Comparison of ENCODE assay signal across 29 cellular contexts in genomic region chr9:135677641-135678168, GRCh38. TPM values are rescaled to one million over a fixed set of nuclear protein-coding genes. Genes with fewer than 3 reads are reported as not detected.
"Had no signal": no experiment of that assay in that cellular context is flagged by ENCODE, and none has a peak within 500 bp of the region (broad histone marks: within the 10 kb centered on the region; RNA-seq: fewer than 3 reads in every experiment).

No MANE protein-coding gene starts in this region.

- ATAC-seq: foreskin keratinocyte, gastroesophageal sphincter, left ventricle myocardium superior, lower lobe of right lung, natural killer cell had no signal

- H2AFZ ChIP-seq: parathyroid adenoma had no signal

- DNase-seq: dermis blood vessel endothelial cell; effector memory CD4-positive, alpha-beta T cell; foreskin keratinocyte; left ventricle myocardium superior; lower lobe of right lung; natural killer cell; sigmoid colon; stimulated activated CD4-positive, alpha-beta T cell treated with anti-CD3 and anti-CD28 coated beads, Interleukin-2, amount 100 ng/mL, for 24 hours; stimulated activated CD4-positive, alpha-beta T cell treated with anti-CD3 and anti-CD28 coated beads, Interleukin-4, amount 100 ng/mL, for 24 hours; stimulated activated naive CD4-positive, alpha-beta T cell treated with Interleukin-2 at 50 U/mL for 16 hours; substantia nigra; testis; tibial artery had no signal

- H3K27me3 ChIP-seq: foreskin keratinocyte, neutrophil, testis, upper lobe of left lung had no signal

- H3K36me3 ChIP-seq: esophagus muscularis mucosa, gastroesophageal sphincter, lower lobe of right lung, neutrophil, sigmoid colon, tibial artery, upper lobe of left lung had no signal

- H3K79me2 ChIP-seq: parathyroid adenoma had no signal

- H3K27ac ChIP-seq: coronary artery, esophagus muscularis mucosa, foreskin keratinocyte, gastroesophageal sphincter, lower lobe of right lung, neutrophil, parathyroid adenoma, sigmoid colon, testis, tibial artery, upper lobe of left lung had no signal

- H3K9me3 ChIP-seq: esophagus muscularis mucosa, gastroesophageal sphincter, lower lobe of right lung, neutrophil, sigmoid colon, testis, tibial artery, upper lobe of left lung had no signal

- H3K4me1 ChIP-seq: esophagus muscularis mucosa, foreskin keratinocyte, gastroesophageal sphincter, lower lobe of right lung, parathyroid adenoma, sigmoid colon, testis, tibial artery, upper lobe of left lung had no signal

- H3K9ac ChIP-seq: parathyroid adenoma had no signal

- FAIRE-seq: endothelial cell of umbilical vein, keratinocyte, urothelium cell line had no signal

- H3K4me3 ChIP-seq: coronary artery, esophagus muscularis mucosa, gastroesophageal sphincter, lower lobe of right lung, sigmoid colon, testis, tibial artery, upper lobe of left lung had no signal

RNA-seq across cellular contexts. Expression of gene LCN9, which starts 14.6 kb away (rescaled TPM):
- total RNA-seq: dermis blood vessel endothelial cell, endothelial cell of umbilical vein, epithelial cell of proximal tubule, esophagus muscularis mucosa, fibroblast of lung, foreskin keratinocyte, gastroesophageal sphincter, left ventricle myocardium superior, lower lobe of right lung, mononuclear cell, natural killer cell, sigmoid colon, skeletal muscle tissue, upper lobe of left lung had no signal
- polyA plus RNA-seq: endothelial cell of umbilical vein, fibroblast of lung, foreskin keratinocyte, keratinocyte, sigmoid colon had no signal

RNA-seq across cellular contexts. Expression of gene SOHLH1, which starts 21.6 kb away (rescaled TPM):
- total RNA-seq: dermis blood vessel endothelial cell, endothelial cell of umbilical vein, epithelial cell of proximal tubule, esophagus muscularis mucosa, fibroblast of lung, foreskin keratinocyte, gastroesophageal sphincter, left ventricle myocardium superior, lower lobe of right lung, mononuclear cell, natural killer cell, omental fat pad, progenitor cell of endocrine pancreas, sigmoid colon, upper lobe of left lung had no signal
- polyA plus RNA-seq: endothelial cell of umbilical vein, fibroblast of lung, foreskin keratinocyte, keratinocyte, neural cell, sigmoid colon had no signal

RNA-seq across cellular contexts. Expression of gene KCNT1, which starts 24.3 kb away (rescaled TPM):
- total RNA-seq: dermis blood vessel endothelial cell, endothelial cell of umbilical vein, epithelial cell of proximal tubule, fibroblast of lung, foreskin keratinocyte, progenitor cell of endocrine pancreas had no signal
- polyA plus RNA-seq: endothelial cell of umbilical vein, fibroblast of lung, foreskin keratinocyte, keratinocyte had no signal

RNA-seq across cellular contexts. Expression of gene GLT6D1, which starts 38.4 kb away (rescaled TPM):
- total RNA-seq: dermis blood vessel endothelial cell, endothelial cell of umbilical vein, epithelial cell of proximal tubule, esophagus muscularis mucosa, fibroblast of lung, foreskin keratinocyte, gastroesophageal sphincter, left ventricle myocardium superior, lower lobe of right lung, mononuclear cell, natural killer cell, omental fat pad, progenitor cell of endocrine pancreas, sigmoid colon, skeletal muscle tissue, upper lobe of left lung had no signal
- polyA plus RNA-seq: endothelial cell of umbilical vein, fibroblast of lung, foreskin keratinocyte, keratinocyte, neural cell, sigmoid colon had no signal
